In genomic region chr17:16653367-16654041, GRCh38 we compare ENCODE assay signal across 8 cellular contexts. TPM values are rescaled to one million over a fixed set of nuclear protein-coding genes. Genes with fewer than 3 reads are reported as not detected.
DNase-seq lines count a peak whose midpoint lies in the region; TF ChIP-seq lines count a peak whose summit lies in the region.

TSS of gene ZNF624 (minus strand) at chr17:16653850.

- H3K36me3 Mint-ChIP-seq in nephron progenitor cell (ENCODE audit: low read depth) = peaks cover 29% of the 10 kb centered on the region
- H3K36me3 Mint-ChIP-seq in stimulated activated naive CD8-positive, alpha-beta T cell treated with anti-CD3 and anti-CD28 coated beads, Interleukin-15, Interleukin-2, amounts not matched to agents 100 ng/mL and 50 ng/mL, for 24 hours (ENCODE audit: low read depth) = peaks cover 4% of the 10 kb centered on the region

- TF ChIP-seq CTCF in fibroblast of villous mesenchyme (IDR thresholded peaks at IDR 0.05; ENCODE audit: insufficient read depth, low read depth, low read length) (no peak), nephron progenitor cell (IDR thresholded peaks at IDR 0.05) (no peak)

- peaks cover 17% of the 10 kb centered on the region for H3K4me1 Mint-ChIP-seq in nephron progenitor cell
- peaks cover 14% of the 10 kb centered on the region for H3K4me1 Mint-ChIP-seq in stimulated activated naive CD8-positive, alpha-beta T cell treated with anti-CD3 and anti-CD28 coated beads, Interleukin-15, Interleukin-2, amounts not matched to agents 100 ng/mL and 50 ng/mL, for 24 hours (ENCODE audit: low read depth)

- no peaks in the 10 kb centered on the region for H3K9me3 Mint-ChIP-seq in nephron progenitor cell
- H3K9me3 Mint-ChIP-seq in stimulated activated naive CD8-positive, alpha-beta T cell treated with anti-CD3 and anti-CD28 coated beads, Interleukin-15, Interleukin-2, amounts not matched to agents 100 ng/mL and 50 ng/mL, for 24 hours = no peaks in the 10 kb centered on the region

- H3K4me3 Mint-ChIP-seq in nephron progenitor cell = peak within 1 kb of the TSS; percentile 82
- H3K4me3 Mint-ChIP-seq in stimulated activated naive CD8-positive, alpha-beta T cell treated with anti-CD3 and anti-CD28 coated beads, Interleukin-15, Interleukin-2, amounts not matched to agents 100 ng/mL and 50 ng/mL, for 24 hours = peak within 1 kb of the TSS; percentile 84

- TF ChIP-seq POLR2A in Raji (IDR thresholded peaks at IDR 0.05; ENCODE audit: insufficient read depth, low read depth, low read length) = peak; percentile 73

- peaks cover 8% of the 10 kb centered on the region for H3K27me3 Mint-ChIP-seq in nephron progenitor cell (ENCODE audit: low read depth, poor library complexity)
- H3K27me3 Mint-ChIP-seq in stimulated activated naive CD8-positive, alpha-beta T cell treated with anti-CD3 and anti-CD28 coated beads, Interleukin-15, Interleukin-2, amounts not matched to agents 100 ng/mL and 50 ng/mL, for 24 hours = no peaks in the 10 kb centered on the region

- peak within 1 kb of the TSS; percentile 78 for H3K4me3 ChIP-seq in fibroblast of villous mesenchyme (ENCODE audit: low read depth, low read length)

- DNase-seq in ELF-1 (ENCODE audit: low read depth, low spot score) (peak; percentile 98), H4 (ENCODE audit: low spot score) (peak; percentile 87), LoVo (ENCODE audit: low spot score) (peak; percentile 99), activated gamma-delta T cell treated with Interleukin-2 at 50 U/mL for 16 hours (peak; percentile 82), fibroblast of villous mesenchyme (ENCODE audit: low read depth) (peak; percentile 91), nephron progenitor cell (peak; percentile 92)

- H3K27ac Mint-ChIP-seq in nephron progenitor cell = no peak within 1 kb of the TSS
- peak within 1 kb of the TSS; percentile 71 for H3K27ac Mint-ChIP-seq in stimulated activated naive CD8-positive, alpha-beta T cell treated with anti-CD3 and anti-CD28 coated beads, Interleukin-15, Interleukin-2, amounts not matched to agents 100 ng/mL and 50 ng/mL, for 24 hours

RNA-seq across cellular contexts. Expression of gene ZNF624, which starts in this region (rescaled TPM):
- 1.4 and 2.3 TPM in 2 replicates for total RNA-seq in H4 (2014; rRNA removed; shearing (Covaris generic))
- 4.7 and 5.5 TPM in 2 replicates for total RNA-seq in fibroblast of villous mesenchyme

Comparison
In these comparisons a context has a peak if more than half of its experiments do, and no peak if none do; other contexts are left out.
1. Peak in every context shown above with its lines: DNase-seq and H3K4me3 ChIP-seq.